ENCODE assay signal across 1 cellular context in genomic region chr11:65307298-65308229, GRCh38.
TF ChIP-seq lines count a peak whose summit lies in the region.

No MANE protein-coding gene starts in this region.

TF ChIP-seq in SK-N-SH, 30 proteins besides CTCF, POLR2A, EP300 and RAD21 (continued from another document):
- TF ChIP-seq IRF3 (IDR thresholded peaks at IDR 0.05; ENCODE audit: low read depth, low read length), result no peak
